Comparison of ENCODE assay signal across 1 cellular context in the genomic region with DNA sequence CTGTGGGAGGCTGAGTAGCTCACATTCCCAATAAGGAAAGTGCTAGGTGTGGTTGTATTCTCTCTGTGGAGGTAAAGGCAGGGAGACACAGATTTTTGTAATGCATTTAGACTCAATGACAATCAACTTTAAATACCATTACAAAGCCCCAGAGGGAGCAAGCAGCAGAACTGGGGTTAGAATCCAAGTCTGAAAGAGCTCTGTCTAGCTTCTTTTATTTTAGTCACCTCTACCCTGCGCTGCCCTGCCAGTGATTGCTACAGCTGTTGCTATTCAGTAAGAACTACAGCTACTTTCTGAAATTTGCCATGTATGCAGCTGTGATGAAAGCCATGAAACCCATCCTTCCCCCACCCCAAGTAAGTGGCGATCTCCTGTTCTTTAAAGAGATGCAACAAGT.
TF ChIP-seq lines count a peak whose summit lies in the region.

No MANE protein-coding gene starts in this region.

TF ChIP-seq in H1, 55 proteins besides CTCF, POLR2A, EP300 and RAD21:
- no peak for TF ChIP-seq SP1 (IDR thresholded peaks at IDR 0.05; ENCODE audit: low read depth, low read length)
- TF ChIP-seq SIX5 (IDR thresholded peaks at IDR 0.05; ENCODE audit: low read depth, low read length): no peak
- TF ChIP-seq TAF7 (optimal IDR thresholded peaks at IDR 0.05; ENCODE audit: borderline replicate concordance, low read depth, low read length): no peak
- TF ChIP-seq GABPA (IDR thresholded peaks at IDR 0.05; ENCODE audit: borderline replicate concordance, insufficient read depth, low read length): no peak
- TF ChIP-seq NANOG (IDR thresholded peaks at IDR 0.05; ENCODE audit: insufficient read depth, low read depth, low read length, poor library complexity, severe bottlenecking): no peak
TF ChIP-seq in H1: peak in this region for 0.
